ENCODE assay signal across 21 cellular contexts in the genomic region with DNA sequence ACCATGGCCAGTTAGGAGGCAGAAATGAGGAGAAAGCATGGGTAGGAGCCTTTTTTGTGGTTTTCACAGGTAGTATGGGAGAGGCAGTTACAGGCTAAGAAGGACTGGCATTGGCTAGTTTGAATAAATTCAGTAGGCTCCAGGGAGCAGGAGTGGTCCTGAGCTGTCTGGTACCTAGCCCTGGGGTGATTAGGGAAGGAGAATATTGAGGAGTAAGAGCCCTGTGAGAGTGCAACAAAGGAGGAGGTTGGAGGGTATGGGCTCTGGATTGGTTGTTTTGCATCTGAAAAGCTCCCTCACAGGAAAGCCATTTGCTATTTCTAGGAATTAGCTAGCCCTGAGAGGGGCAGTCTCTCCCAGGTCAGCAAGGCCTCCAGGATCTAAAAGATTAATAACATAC. TPM values are rescaled to one million over a fixed set of nuclear protein-coding genes. Genes with fewer than 3 reads are reported as not detected.
"Had no signal": no experiment of that assay in that cellular context is flagged by ENCODE, and none has a peak within 500 bp of the region (broad histone marks: within the 10 kb centered on the region; RNA-seq: fewer than 3 reads in every experiment).

No MANE protein-coding gene starts in this region.

- H3K9me3 Mint-ChIP-seq: activated CD4-positive, alpha-beta T cell treated with anti-CD3 and anti-CD28 coated beads, Interleukin-2, amount 10 ng/mL, durations not matched to agents 7 days and 5 days; activated naive CD4-positive, alpha-beta T cell treated with anti-CD3 and anti-CD28 coated beads, Interleukin-2, amount 50 U/mL, for 24 hours; activated T-cell treated with anti-CD3 and anti-CD28 coated beads, Interleukin-2, amount 50 U/mL, for 4 hours; central memory CD8-positive, alpha-beta T cell; naive thymus-derived CD4-positive, alpha-beta T cell had no signal

- DNase-seq: activated CD4-positive, alpha-beta T cell treated with anti-CD3 and anti-CD28 coated beads, Interleukin-2, amount 10 ng/mL, durations not matched to agents 7 days and 5 days; activated CD8-positive, alpha-beta T cell treated with anti-CD3 and anti-CD28 coated beads, Interleukin-2, amount 10 ng/mL, durations not matched to agents 7 days and 5 days; activated gamma-delta T cell; activated T-cell treated with anti-CD3 and anti-CD28 coated beads, Interleukin-2, amount 50 U/mL, for 4 hours; colonic mucosa; head of caudate nucleus; left cardiac atrium; mesenchymal stem cell; naive thymus-derived CD4-positive, alpha-beta T cell; stimulated activated CD4-positive, alpha-beta T cell treated with anti-CD3 and anti-CD28 coated beads, Interleukin-4, amount 100 ng/mL, for 1 hour; T1000; upper lobe of left lung had no signal

- H3K9me3 ChIP-seq: ascending aorta, colonic mucosa, neutrophil, thoracic aorta, upper lobe of left lung had no signal

- H3K27me3 ChIP-seq: ascending aorta, colonic mucosa, upper lobe of left lung had no signal

- H3K27ac ChIP-seq: ascending aorta, colonic mucosa, neutrophil, parathyroid adenoma, thoracic aorta, upper lobe of left lung had no signal

- ATAC-seq: activated CD4-positive, CD25-positive, alpha-beta regulatory T cell treated with anti-CD3 and anti-CD28 coated beads, Interleukin-2, amount 50 U/mL, for 24 hours; activated CD8-positive, alpha-beta T cell treated with anti-CD3 and anti-CD28 coated beads, Interleukin-2, amount 10 ng/mL, durations not matched to agents 7 days and 5 days; activated T-cell treated with anti-CD3 and anti-CD28 coated beads, Interleukin-2, amount 50 U/mL, for 4 hours; left cardiac atrium; naive thymus-derived CD4-positive, alpha-beta T cell; sciatic nerve had no signal

- H3K4me2 ChIP-seq: smooth muscle cell had no signal

- H3K27me3 Mint-ChIP-seq: activated naive CD4-positive, alpha-beta T cell treated with anti-CD3 and anti-CD28 coated beads, Interleukin-2, amount 50 U/mL, for 24 hours had no signal

- H2AFZ ChIP-seq: parathyroid adenoma had no signal

- H3K4me3 Mint-ChIP-seq: activated CD4-positive, alpha-beta T cell treated with anti-CD3 and anti-CD28 coated beads, Interleukin-2, amount 10 ng/mL, durations not matched to agents 7 days and 5 days; activated CD8-positive, alpha-beta T cell treated with anti-CD3 and anti-CD28 coated beads, Interleukin-2, amount 10 ng/mL, durations not matched to agents 7 days and 5 days; activated naive CD4-positive, alpha-beta T cell treated with anti-CD3 and anti-CD28 coated beads, Interleukin-2, amount 50 U/mL, for 24 hours; activated T-cell treated with anti-CD3 and anti-CD28 coated beads, Interleukin-2, amount 50 U/mL, for 4 hours; central memory CD8-positive, alpha-beta T cell; naive thymus-derived CD4-positive, alpha-beta T cell had no signal

- H3K4me3 ChIP-seq: ascending aorta, colonic mucosa, smooth muscle cell, thoracic aorta, upper lobe of left lung had no signal

- H3K36me3 Mint-ChIP-seq: activated naive CD4-positive, alpha-beta T cell treated with anti-CD3 and anti-CD28 coated beads, Interleukin-2, amount 50 U/mL, for 24 hours; naive thymus-derived CD4-positive, alpha-beta T cell had no signal

- H3K9ac ChIP-seq: parathyroid adenoma had no signal

- H3K4me1 ChIP-seq: ascending aorta, colonic mucosa, parathyroid adenoma, upper lobe of left lung had no signal

- H3K27ac Mint-ChIP-seq: activated CD4-positive, alpha-beta T cell treated with anti-CD3 and anti-CD28 coated beads, Interleukin-2, amount 10 ng/mL, durations not matched to agents 7 days and 5 days; activated CD8-positive, alpha-beta T cell treated with anti-CD3 and anti-CD28 coated beads, Interleukin-2, amount 10 ng/mL, durations not matched to agents 7 days and 5 days; activated naive CD4-positive, alpha-beta T cell treated with anti-CD3 and anti-CD28 coated beads, Interleukin-2, amount 50 U/mL, for 24 hours; naive thymus-derived CD4-positive, alpha-beta T cell had no signal

- H3K79me2 ChIP-seq: parathyroid adenoma had no signal

- H3K36me3 ChIP-seq: ascending aorta, colonic mucosa, neutrophil, thoracic aorta, upper lobe of left lung had no signal

- H3K4me1 Mint-ChIP-seq: activated CD4-positive, alpha-beta T cell treated with anti-CD3 and anti-CD28 coated beads, Interleukin-2, amount 10 ng/mL, durations not matched to agents 7 days and 5 days; activated naive CD4-positive, alpha-beta T cell treated with anti-CD3 and anti-CD28 coated beads, Interleukin-2, amount 50 U/mL, for 24 hours; central memory CD8-positive, alpha-beta T cell; naive thymus-derived CD4-positive, alpha-beta T cell had no signal

RNA-seq across cellular contexts. Expression of gene TCF7L1, which starts 13.3 kb away (rescaled TPM):
- total RNA-seq: activated CD4-positive, alpha-beta T cell treated with anti-CD3 and anti-CD28 coated beads, Interleukin-2, amount 10 ng/mL, durations not matched to agents 7 days and 5 days; activated CD8-positive, alpha-beta T cell treated with anti-CD3 and anti-CD28 coated beads, Interleukin-2, amount 10 ng/mL, durations not matched to agents 7 days and 5 days had no signal
